Comparison of ENCODE assay signal across 9 cellular contexts in the genomic region with DNA sequence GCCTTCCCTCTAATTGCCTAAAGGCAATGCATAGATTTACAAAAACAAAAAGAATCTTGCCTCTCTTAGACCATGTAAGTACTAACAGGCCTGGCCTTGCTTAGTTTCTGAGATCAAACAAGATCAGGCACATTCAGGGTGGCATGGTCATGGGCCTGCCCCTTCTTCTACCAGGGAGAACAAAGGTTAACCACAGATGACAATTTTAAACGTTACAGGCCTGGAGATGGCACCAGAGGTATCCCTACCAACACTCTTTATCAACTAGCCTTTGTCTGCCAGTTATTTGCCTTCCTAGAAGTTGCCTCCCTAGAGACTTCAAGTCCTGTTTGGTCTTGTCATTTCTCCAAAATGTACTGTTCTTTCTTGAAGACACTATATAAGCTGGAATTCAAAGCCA.
DNase-seq lines count a peak whose midpoint lies in the region; ATAC-seq and TF ChIP-seq lines count a peak whose summit lies in the region.
"Had no signal": no experiment of that assay in that cellular context is flagged by ENCODE, and none has a peak within 500 bp of the region (broad histone marks: within the 10 kb centered on the region; RNA-seq: fewer than 3 reads in every experiment).

No MANE protein-coding gene starts in this region.

- TF ChIP-seq CTCF in chondrocyte (IDR thresholded peaks at IDR 0.05) (peak; percentile 66), osteoblast (IDR thresholded peaks at IDR 0.05; ENCODE audit: extremely low read depth, low read depth, low read length) (peak; percentile 15)

- no peaks in the 10 kb centered on the region for H4K20me1 ChIP-seq in osteoblast (ENCODE audit: insufficient read depth, low read length)

- H3K36me3 Mint-ChIP-seq in chondrocyte (ENCODE audit: low read depth) = peaks cover 3% of the 10 kb centered on the region

- no peaks in the 10 kb centered on the region for H3K27me3 Mint-ChIP-seq in chondrocyte (ENCODE audit: low read depth)

- H3K4me3 ChIP-seq in osteoblast (ENCODE audit: insufficient read depth, low read length) = no peak overlapping the region
- H3K4me3 ChIP-seq: cardiac muscle cell had no signal

- no peaks in the 10 kb centered on the region for H3K36me3 ChIP-seq in osteoblast (ENCODE audit: insufficient read depth, low read length)
- H3K36me3 ChIP-seq: cardiac muscle cell had no signal

- ATAC-seq in GM19463 (IDR thresholded peaks at IDR 0.05; ENCODE audit: unreplicated experiment) = peak; percentile 86

- peak; percentile 24 for DNase-seq in NAMALWA (ENCODE audit: low spot score)
- no peak for DNase-seq in chondrocyte (ENCODE audit: low spot score)
- no peak for DNase-seq in osteoblast (ENCODE audit: insufficient read length, low spot score, missing footprints)
- no peak for DNase-seq in HK-2 (ENCODE audit: unreplicated experiment)
- no peak for DNase-seq in stimulated activated CD4-positive, alpha-beta T cell treated with anti-CD3 and anti-CD28 coated beads, Interleukin-4, amount 100 ng/mL, for 4 hours
- DNase-seq in activated naive CD4-positive, alpha-beta T cell treated with anti-CD3 and anti-CD28 coated beads, Interleukin-2, amount 50 U/mL, for 16 hours = no peak
- DNase-seq: IMR-90 had no signal

- H3K27ac ChIP-seq in osteoblast (ENCODE audit: low read depth, low read length) = no peak overlapping the region
- H3K27ac ChIP-seq: cardiac muscle cell had no signal

- H3K9me3 Mint-ChIP-seq in chondrocyte (ENCODE audit: low read depth) = no peaks in the 10 kb centered on the region

- no peaks in the 10 kb centered on the region for H3K9me3 ChIP-seq in osteoblast (ENCODE audit: low read depth, low read length)

- no peaks in the 10 kb centered on the region for H3K27me3 ChIP-seq in osteoblast (ENCODE audit: insufficient read depth, low read length)

- H2AFZ ChIP-seq in osteoblast (ENCODE audit: low read length) = no peak overlapping the region

- no peak overlapping the region for H3K4me3 Mint-ChIP-seq in chondrocyte (ENCODE audit: unreplicated experiment)

- H3K4me1 Mint-ChIP-seq in chondrocyte (ENCODE audit: low read depth) = peaks cover 75% of the 10 kb centered on the region

- no peaks in the 10 kb centered on the region for H3K4me1 ChIP-seq in osteoblast (ENCODE audit: insufficient read depth, low read length)

- H3K27ac Mint-ChIP-seq in chondrocyte (ENCODE audit: unreplicated experiment) = no peak overlapping the region

- no peaks in the 10 kb centered on the region for H3K79me2 ChIP-seq in osteoblast (ENCODE audit: insufficient read depth, low read length)

- no peak overlapping the region for H3K4me2 ChIP-seq in osteoblast (ENCODE audit: insufficient read depth, low read length)
